ENCODE assay signal across 11 cellular contexts in the genomic region with DNA sequence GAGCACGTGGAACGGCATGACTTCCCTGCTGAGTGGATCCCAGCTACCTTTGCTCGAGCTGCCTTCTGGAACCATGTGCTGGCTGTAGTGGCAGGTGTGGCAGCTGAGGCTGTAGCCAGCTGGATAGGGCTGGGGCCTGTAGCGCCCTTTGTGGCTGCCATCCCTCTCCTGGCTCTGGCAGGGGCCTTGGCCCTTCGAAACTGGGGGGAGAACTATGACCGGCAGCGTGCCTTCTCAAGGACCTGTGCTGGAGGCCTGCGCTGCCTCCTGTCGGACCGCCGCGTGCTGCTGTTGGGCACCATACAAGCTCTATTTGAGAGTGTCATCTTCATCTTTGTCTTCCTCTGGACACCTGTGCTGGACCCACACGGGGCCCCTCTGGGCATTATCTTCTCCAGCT. TPM values are rescaled to one million over a fixed set of nuclear protein-coding genes. Genes with fewer than 3 reads are reported as not detected.
DNase-seq lines count a peak whose midpoint lies in the region; ATAC-seq and TF ChIP-seq lines count a peak whose summit lies in the region.
"Had no signal": no experiment of that assay in that cellular context is flagged by ENCODE, and none has a peak within 500 bp of the region (broad histone marks: within the 10 kb centered on the region; RNA-seq: fewer than 3 reads in every experiment).

No MANE protein-coding gene starts in this region.

- no peaks in the 10 kb centered on the region for H3K27me3 ChIP-seq in heart left ventricle
- no peaks in the 10 kb centered on the region for H3K27me3 ChIP-seq in mesenchymal stem cell (ENCODE audit: control insufficient read depth in 1 of 2, insufficient read depth in 1 of 2, low read length in 2 of 2)

- peak overlapping the region; percentile 43 for H4K91ac ChIP-seq in mesenchymal stem cell (ENCODE audit: low read length)

- H2BK5ac ChIP-seq in mesenchymal stem cell (ENCODE audit: low read depth, low read length, poor library complexity, severe bottlenecking), result no peak overlapping the region

- H3K4me1 Mint-ChIP-seq in type B pancreatic cell (ENCODE audit: unreplicated experiment), result peaks cover 16% of the 10 kb centered on the region

- no peak for TF ChIP-seq CTCF in heart left ventricle (IDR thresholded peaks at IDR 0.05)
- no peak for TF ChIP-seq CTCF in type B pancreatic cell (conservative IDR thresholded peaks at IDR 0.05)

- no peak overlapping the region for H3K18ac ChIP-seq in mesenchymal stem cell (ENCODE audit: low read depth in 1 of 2, low read length in 2 of 2)

- no peak overlapping the region for H3K4ac ChIP-seq in mesenchymal stem cell (ENCODE audit: low read depth in 1 of 2, low read length in 2 of 2)

- H3K36me3 ChIP-seq in heart left ventricle (peaks cover 0 to 26% (median 16%) of the 10 kb centered on the region in 9 donors), mesenchymal stem cell (ENCODE audit: control insufficient read depth in 1 of 2, insufficient read depth in 2 of 2, low read depth in 1 of 2, low read length in 2 of 2) (peaks cover 19 to 26% of the 10 kb centered on the region in 2 experiments)

- WGBS in heart left ventricle, 4 donors, result 87 to 93% (median 92%) methylated on average over 12 to 13 of the region's 13 CpGs
- 95% methylated on average over 13 of the region's 13 CpGs for WGBS in mesenchymal stem cell

- no peak overlapping the region for H2BK120ac ChIP-seq in mesenchymal stem cell (ENCODE audit: low read depth, low read length)

- peak overlapping the region; percentile 95 for H3K9ac ChIP-seq in mesenchymal stem cell (ENCODE audit: low read length)

- TF ChIP-seq POLR2A in heart left ventricle (IDR thresholded peaks at IDR 0.05), result no peak

- no peak for ATAC-seq in heart left ventricle
- no peak for ATAC-seq in left cardiac atrium
- ATAC-seq in activated naive CD4-positive, alpha-beta T cell treated with anti-CD3 and anti-CD28 coated beads, Interleukin-2, amount 50 U/mL, for 72 hours, result no peak

- peak overlapping the region in 7 of 12 donors; percentile 66 to 97 (median 87) for H3K4me3 ChIP-seq in heart left ventricle
- peak overlapping the region in 1 of 2 experiments; percentile 98 for H3K4me3 ChIP-seq in mesenchymal stem cell (ENCODE audit: insufficient read depth in 1 of 2, low read depth in 1 of 2, low read length in 2 of 2)

- H2BK12ac ChIP-seq in mesenchymal stem cell (ENCODE audit: low read length in 2 of 2), result no peak overlapping the region

- H3K4me2 ChIP-seq in mesenchymal stem cell (ENCODE audit: low read length, poor library complexity, severe bottlenecking), result peak overlapping the region; percentile 50

- H3K79me1 ChIP-seq in mesenchymal stem cell (replicated peaks; ENCODE audit: low read length, poor library complexity, severe bottlenecking), result peaks cover 22% of the 10 kb centered on the region

- no peaks in the 10 kb centered on the region for H3K27me3 Mint-ChIP-seq in type B pancreatic cell

- H3K27ac Mint-ChIP-seq in activated naive CD4-positive, alpha-beta T cell treated with anti-CD3 and anti-CD28 coated beads, Interleukin-2, amount 50 U/mL, for 72 hours, result peak overlapping the region; percentile 94 to 99
- H3K27ac Mint-ChIP-seq in type B pancreatic cell, result peak overlapping the region; percentile 94

- peaks cover 8 to 20% of the 10 kb centered on the region in 2 donors for H3K36me3 Mint-ChIP-seq in activated naive CD4-positive, alpha-beta T cell treated with anti-CD3 and anti-CD28 coated beads, Interleukin-2, amount 50 U/mL, for 72 hours
- H3K36me3 Mint-ChIP-seq in type B pancreatic cell, result no peaks in the 10 kb centered on the region

- no peak overlapping the region for H2BK15ac ChIP-seq in mesenchymal stem cell (ENCODE audit: low read depth, poor library complexity, severe bottlenecking)

- H3K27ac ChIP-seq in heart left ventricle (peak overlapping the region in 3 of 12 donors; percentile 91 to 96 (median 92)), mesenchymal stem cell (ENCODE audit: low read length, poor library complexity, severe bottlenecking) (no peak overlapping the region)

- H3K4me1 ChIP-seq in heart left ventricle (peaks cover 0 to 39% (median 24%) of the 10 kb centered on the region in 12 donors), mesenchymal stem cell (ENCODE audit: control insufficient read depth, insufficient read depth, low read depth, low read length) (peaks cover 17% of the 10 kb centered on the region)

- intact Hi-C loops in heart left ventricle (cut with DNase I) (loop anchor here in 2 of 10 donors (2.0 to 5.0 kb wide), 2 partner anchors 32 to 41 kb away; no protein-coding TSS in a partner anchor), left cardiac atrium (cut with DNase I) (loop anchor here (5.0 kb wide), 1 partner anchor 41 kb away; no protein-coding TSS in a partner anchor)

- no peak overlapping the region for H3K14ac ChIP-seq in mesenchymal stem cell (ENCODE audit: low read length in 2 of 2)

- H4K8ac ChIP-seq in mesenchymal stem cell (ENCODE audit: low read length), result peak overlapping the region; percentile 19

- DNase-seq in heart left ventricle (no peak), left cardiac atrium (no peak), mesenchymal stem cell (no peak), type B pancreatic cell (ENCODE audit: extremely low spot score, unreplicated experiment) (no peak), T1000 (lab: John Stamatoyannopoulos, UW) (no peak), amygdala (lab: John Stamatoyannopoulos, UW) (no peak)
- DNase-seq in activated naive CD4-positive, alpha-beta T cell treated with anti-CD3 and anti-CD28 coated beads, Interleukin-2, amount 50 U/mL, for 72 hours (ENCODE audit: low spot score in 2 of 2), result no peak
- DNase-seq in activated CD4-positive, CD25-positive, alpha-beta regulatory T cell (lab: John Stamatoyannopoulos, UW), result no peak
- DNase-seq: DMS53, NCI-H510A had no signal

- H3K9me3 ChIP-seq in heart left ventricle (no peaks in the 10 kb centered on the region), mesenchymal stem cell (ENCODE audit: control insufficient read depth, low read length) (no peaks in the 10 kb centered on the region)

- H2AFZ ChIP-seq in mesenchymal stem cell (ENCODE audit: low read depth, low read length), result no peak overlapping the region

- peak overlapping the region; percentile 98 for H3K4me3 Mint-ChIP-seq in type B pancreatic cell

- no peak overlapping the region for H2AK5ac ChIP-seq in mesenchymal stem cell (ENCODE audit: low read length, severe bottlenecking)

- no peak overlapping the region for H3K23ac ChIP-seq in mesenchymal stem cell (ENCODE audit: low read length in 2 of 2)

- H3K9me3 Mint-ChIP-seq in activated naive CD4-positive, alpha-beta T cell treated with anti-CD3 and anti-CD28 coated beads, Interleukin-2, amount 50 U/mL, for 72 hours, result no peaks in the 10 kb centered on the region
- H3K9me3 Mint-ChIP-seq in type B pancreatic cell, result no peaks in the 10 kb centered on the region

RNA-seq across cellular contexts. Expression of a gene that starts 14.8 kb away (rescaled TPM):
- 1 to 10 TPM in 2 of 9 donors, under 1 TPM in 7; 0.06 to 6.1 (median 0.43) TPM for total RNA-seq in heart left ventricle
- polyA plus RNA-seq in heart left ventricle, result under 1 TPM; 0.15 to 0.18 TPM
- 1 to 10 TPM in 1 of 2 donors, under 1 TPM in 1; 0.58 to 1.3 TPM for total RNA-seq in left cardiac atrium
- total RNA-seq in activated naive CD4-positive, alpha-beta T cell treated with anti-CD3 and anti-CD28 coated beads, Interleukin-2, amount 50 U/mL, for 72 hours, result 10 to 100 TPM; 32.8 to 76.3 TPM
- polyA plus RNA-seq in mesenchymal stem cell (2013, experiment 1 of 2), result 1.2 TPM
- 1.2 TPM for polyA plus RNA-seq in mesenchymal stem cell (2013, experiment 2 of 2)
- total RNA-seq in type B pancreatic cell (ENCODE audit: low replicate concordance), result 35.1 and 50.0 TPM in 2 replicates

RNA-seq across cellular contexts. Expression of a gene that starts 21.3 kb away (rescaled TPM):
- total RNA-seq in heart left ventricle (10 to 100 TPM in 7 of 9 donors, 1 to 10 TPM in 2; 6.4 to 22.5 (median 16.0) TPM), left cardiac atrium (10 to 100 TPM; 13.5 to 24.1 TPM), type B pancreatic cell (ENCODE audit: low replicate concordance) (74.5 and 89.9 TPM in 2 replicates)
- 10 to 100 TPM in 1 of 2 donors, 1 to 10 TPM in 1; 7.4 to 10.2 TPM for polyA plus RNA-seq in heart left ventricle
- total RNA-seq in activated naive CD4-positive, alpha-beta T cell treated with anti-CD3 and anti-CD28 coated beads, Interleukin-2, amount 50 U/mL, for 72 hours, result 10 to 100 TPM; 15.5 to 23.5 TPM
- 20.0 TPM for polyA plus RNA-seq in mesenchymal stem cell (2013, experiment 1 of 2)
- 20.3 TPM for polyA plus RNA-seq in mesenchymal stem cell (2013, experiment 2 of 2)

RNA-seq across cellular contexts. Expression of a gene that starts 42.0 kb away (rescaled TPM):
- total RNA-seq in heart left ventricle (100 to 1,000 TPM; 289 to 380 (median 358) TPM), left cardiac atrium (100 to 1,000 TPM; 345 to 377 TPM), type B pancreatic cell (ENCODE audit: low replicate concordance) (316 and 336 TPM in 2 replicates)
- 100 to 1,000 TPM; 529 to 979 TPM for polyA plus RNA-seq in heart left ventricle
- total RNA-seq in activated naive CD4-positive, alpha-beta T cell treated with anti-CD3 and anti-CD28 coated beads, Interleukin-2, amount 50 U/mL, for 72 hours, result 100 to 1,000 TPM; 334 to 355 TPM
- 447 TPM for polyA plus RNA-seq in mesenchymal stem cell (2013, experiment 1 of 2)
- polyA plus RNA-seq in mesenchymal stem cell (2013, experiment 2 of 2), result 458 TPM

RNA-seq across cellular contexts. Expression of a gene that starts 46.2 kb away (rescaled TPM):
- total RNA-seq in heart left ventricle (10 to 100 TPM; 32.1 to 37.0 (median 35.0) TPM), left cardiac atrium (10 to 100 TPM; 35.0 to 37.0 TPM), type B pancreatic cell (ENCODE audit: low replicate concordance) (44.3 and 58.6 TPM in 2 replicates)
- 10 to 100 TPM; 45.5 to 58.6 TPM for polyA plus RNA-seq in heart left ventricle
- 10 to 100 TPM; 63.8 to 91.5 TPM for total RNA-seq in activated naive CD4-positive, alpha-beta T cell treated with anti-CD3 and anti-CD28 coated beads, Interleukin-2, amount 50 U/mL, for 72 hours
- polyA plus RNA-seq in mesenchymal stem cell (2013, experiment 1 of 2), result 78.3 TPM
- 77.9 TPM for polyA plus RNA-seq in mesenchymal stem cell (2013, experiment 2 of 2)

RNA-seq across cellular contexts. Expression of a gene that starts 46.2 kb away (rescaled TPM):
- total RNA-seq in heart left ventricle, result 10 to 100 TPM in 1 of 9 donors, 1 to 10 TPM in 5, under 1 TPM in 3; 0.12 to 11.6 (median 1.4) TPM
- polyA plus RNA-seq in heart left ventricle, result under 1 TPM; 0.50 to 0.75 TPM
- 1 to 10 TPM in 1 of 2 donors, under 1 TPM in 1; 0.81 to 2.1 TPM for total RNA-seq in left cardiac atrium
- total RNA-seq in activated naive CD4-positive, alpha-beta T cell treated with anti-CD3 and anti-CD28 coated beads, Interleukin-2, amount 50 U/mL, for 72 hours, result 10 to 100 TPM; 71.4 to 76.3 TPM
- 0.19 TPM for polyA plus RNA-seq in mesenchymal stem cell (2013, experiment 1 of 2)
- polyA plus RNA-seq in mesenchymal stem cell (2013, experiment 2 of 2), result 0.10 TPM
- 3.2 and 4.2 TPM in 2 replicates for total RNA-seq in type B pancreatic cell (ENCODE audit: low replicate concordance)
- total RNA-seq: frontal cortex had no signal
